Comparison of ENCODE assay signal across 8 cellular contexts in genomic region chr6:160343144-160343543, GRCh38. TPM values are rescaled to one million over a fixed set of nuclear protein-coding genes. Genes with fewer than 3 reads are reported as not detected.
"Had no signal": no experiment of that assay in that cellular context is flagged by ENCODE, and none has a peak within 500 bp of the region (broad histone marks: within the 10 kb centered on the region; RNA-seq: fewer than 3 reads in every experiment).

No MANE protein-coding gene starts in this region.

- DNase-seq: IMR-90, KBM-7, KG1 had no signal

- H3K27ac ChIP-seq: HL-60, KMS-11 had no signal

- FAIRE-seq: HTR-8/SVneo had no signal

- H3K9ac ChIP-seq: KMS-11 had no signal

- H3K4me2 ChIP-seq: KMS-11 had no signal

RNA-seq across cellular contexts. Expression of gene SLC22A3, which starts 5.0 kb away (rescaled TPM):
- total RNA-seq: HT1080, IMR-90 had no signal
- polyA plus RNA-seq: IgD-negative memory B cell, IMR-90 had no signal
